In genomic region chr4:166318810-166319525, GRCh38 we compare ENCODE assay signal across 16 cellular contexts.
DNase-seq lines count a peak whose midpoint lies in the region; ATAC-seq and TF ChIP-seq lines count a peak whose summit lies in the region.
"Had no signal": no experiment of that assay in that cellular context is flagged by ENCODE, and none has a peak within 500 bp of the region (broad histone marks: within the 10 kb centered on the region; RNA-seq: fewer than 3 reads in every experiment).

No MANE protein-coding gene starts in this region.

- H3K27me3 Mint-ChIP-seq in activated naive CD8-positive, alpha-beta T cell treated with anti-CD3 and anti-CD28 coated beads, Interleukin-2, amount 50 U/mL, for 24 hours = no peaks in the 10 kb centered on the region
- H3K27me3 Mint-ChIP-seq: activated naive CD8-positive, alpha-beta T cell; dendritic cell treated with granulocyte-macrophage colony-stimulating factor and Interleukin-4, amounts not matched to agents 40 ng/mL and 50 ng/mL, for 4 days had no signal

- H3K4me3 Mint-ChIP-seq in activated naive CD8-positive, alpha-beta T cell treated with anti-CD3 and anti-CD28 coated beads, Interleukin-2, amount 50 U/mL, for 24 hours = no peak overlapping the region
- H3K4me3 Mint-ChIP-seq: activated naive CD8-positive, alpha-beta T cell; dendritic cell treated with granulocyte-macrophage colony-stimulating factor and Interleukin-4, amounts not matched to agents 40 ng/mL and 50 ng/mL, for 4 days had no signal

- peaks cover 13% of the 10 kb centered on the region for H3K4me1 ChIP-seq in ACC112 (ENCODE audit: control insufficient read depth, insufficient read depth, low read length, unreplicated experiment)
- no peaks in the 10 kb centered on the region for H3K4me1 ChIP-seq in body of pancreas
- H3K4me1 ChIP-seq in aorta (ENCODE audit: control insufficient read depth in 1 of 2, insufficient read depth in 2 of 2, low read length in 2 of 2) = no peaks in the 10 kb centered on the region
- H3K4me1 ChIP-seq: parathyroid adenoma, tibial artery had no signal

- H3K36me3 Mint-ChIP-seq in activated naive CD8-positive, alpha-beta T cell treated with anti-CD3 and anti-CD28 coated beads, Interleukin-2, amount 50 U/mL, for 24 hours (ENCODE audit: low read depth) = no peaks in the 10 kb centered on the region
- H3K36me3 Mint-ChIP-seq: activated naive CD8-positive, alpha-beta T cell had no signal

- DNase-seq in HPDE6-E6E7 (ENCODE audit: extremely low spot score) = peak; percentile 6
- peak; percentile 88 for DNase-seq in amniotic epithelial cell (ENCODE audit: low read depth)
- DNase-seq in foreskin fibroblast = peak; percentile 72 to 84
- no peak for DNase-seq in body of pancreas
- DNase-seq in NCI-H2171 treated with DMSO at 0.1 percent for 48 hours (lab: John Stamatoyannopoulos, UW) = no peak
- DNase-seq in aorta = no peak
- DNase-seq in activated naive CD8-positive, alpha-beta T cell treated with anti-CD3 and anti-CD28 coated beads, Interleukin-2, amount 50 U/mL, for 24 hours = no peak
- DNase-seq: activated CD4-positive, CD25-positive, alpha-beta regulatory T cell treated with anti-CD3 and anti-CD28 coated beads, Interleukin-2, amount 50 U/mL, for 72 hours; activated CD8-positive, alpha-beta memory T cell treated with anti-CD3 and anti-CD28 coated beads, Interleukin-2, amount 50 U/mL, for 4 hours; midbrain; NCI-H2171; tibial artery had no signal

- TF ChIP-seq POLR2A in body of pancreas (IDR thresholded peaks at IDR 0.05) = no peak

- no peaks in the 10 kb centered on the region for H3K79me2 ChIP-seq in ACC112 (ENCODE audit: control insufficient read depth, insufficient read depth, low read length, unreplicated experiment)
- H3K79me2 ChIP-seq: parathyroid adenoma had no signal

- 66 to 73% methylated on average over 4 of the region's 4 CpGs for WGBS in body of pancreas, 2 donors
- 64 to 74% methylated on average over 4 of the region's 4 CpGs for WGBS in aorta, 2 donors

- H3K4me3 ChIP-seq in ACC112 (ENCODE audit: low read depth, low read length) (peak overlapping the region; percentile 3; the same call in 1 of the 2 replicates), foreskin fibroblast (ENCODE audit: low read depth in 1 of 2, low read length in 2 of 2) (no peak overlapping the region), body of pancreas (no peak overlapping the region), aorta (ENCODE audit: low read length in 2 of 2) (no peak overlapping the region)
- H3K4me3 ChIP-seq: tibial artery had no signal

- no peak for ATAC-seq in body of pancreas
- no peak for ATAC-seq in aorta (ENCODE audit: low FRiP score)
- ATAC-seq in activated naive CD8-positive, alpha-beta T cell treated with anti-CD3 and anti-CD28 coated beads, Interleukin-2, amount 50 U/mL, for 24 hours = no peak

- H3K27ac Mint-ChIP-seq in activated naive CD8-positive, alpha-beta T cell treated with anti-CD3 and anti-CD28 coated beads, Interleukin-2, amount 50 U/mL, for 24 hours = no peak overlapping the region
- H3K27ac Mint-ChIP-seq: activated naive CD8-positive, alpha-beta T cell; dendritic cell treated with granulocyte-macrophage colony-stimulating factor and Interleukin-4, amounts not matched to agents 40 ng/mL and 50 ng/mL, for 4 days had no signal

- no peaks in the 10 kb centered on the region for H3K36me3 ChIP-seq in ACC112 (ENCODE audit: insufficient read depth, low read length)
- no peaks in the 10 kb centered on the region for H3K36me3 ChIP-seq in body of pancreas (replicated peaks in 1 of 2; ENCODE audit: insufficient read depth in 1 of 2, low read depth in 2 of 2)
- H3K36me3 ChIP-seq in aorta (ENCODE audit: control insufficient read depth in 1 of 2, insufficient read depth in 2 of 2, low read length in 1 of 2) = no peaks in the 10 kb centered on the region
- H3K36me3 ChIP-seq: tibial artery had no signal

- H3K9me3 ChIP-seq in body of pancreas = no peaks in the 10 kb centered on the region
- H3K9me3 ChIP-seq in aorta (ENCODE audit: control insufficient read depth, low read length) = no peaks in the 10 kb centered on the region
- H3K9me3 ChIP-seq: tibial artery had no signal

- intact Hi-C loops in body of pancreas (cut with DNase I) (no loop called here), aorta (cut with DNase I) (no loop called here)

- H3K27me3 ChIP-seq in ACC112 (ENCODE audit: insufficient read depth, low read length) (no peaks in the 10 kb centered on the region), body of pancreas (no peaks in the 10 kb centered on the region), aorta (ENCODE audit: control insufficient read depth in 1 of 2, insufficient read depth in 2 of 2, low read length in 1 of 2) (no peaks in the 10 kb centered on the region)
- H3K27me3 ChIP-seq: tibial artery had no signal

- TF ChIP-seq CTCF in foreskin fibroblast (IDR thresholded peaks at IDR 0.05; ENCODE audit: low read depth, low read length) (no peak), body of pancreas (IDR thresholded peaks at IDR 0.05) (no peak)

- H3K4me1 Mint-ChIP-seq in activated naive CD8-positive, alpha-beta T cell treated with anti-CD3 and anti-CD28 coated beads, Interleukin-2, amount 50 U/mL, for 24 hours = no peaks in the 10 kb centered on the region

- H3K27ac ChIP-seq in ACC112 (ENCODE audit: low read depth, low read length) (peak overlapping the region; percentile 67), body of pancreas (no peak overlapping the region), aorta (ENCODE audit: low read depth in 1 of 2, low read length in 2 of 2) (no peak overlapping the region)
- H3K27ac ChIP-seq: parathyroid adenoma, tibial artery had no signal

- H3K9me3 Mint-ChIP-seq in activated naive CD8-positive, alpha-beta T cell treated with anti-CD3 and anti-CD28 coated beads, Interleukin-2, amount 50 U/mL, for 24 hours = peaks cover 15% of the 10 kb centered on the region
- H3K9me3 Mint-ChIP-seq: dendritic cell treated with granulocyte-macrophage colony-stimulating factor and Interleukin-4, amounts not matched to agents 40 ng/mL and 50 ng/mL, for 4 days had no signal

- H2AFZ ChIP-seq in ACC112 (ENCODE audit: low read length, unreplicated experiment) = peak overlapping the region; percentile 5
- H2AFZ ChIP-seq: parathyroid adenoma had no signal

Comparison
In these comparisons a context has a peak if more than half of its experiments do, and no peak if none do; other contexts are left out.
1. DNase-seq: peak in HPDE6-E6E7 (single experiment), amniotic epithelial cell (single experiment) and foreskin fibroblast (2 of 2); none in body of pancreas (0 of 4), NCI-H2171 treated with DMSO at 0.1 percent for 48 hours (single experiment), aorta (0 of 2) and activated naive CD8-positive, alpha-beta T cell treated with anti-CD3 and anti-CD28 coated beads, Interleukin-2, amount 50 U/mL, for 24 hours (single experiment).